In the genomic region with DNA sequence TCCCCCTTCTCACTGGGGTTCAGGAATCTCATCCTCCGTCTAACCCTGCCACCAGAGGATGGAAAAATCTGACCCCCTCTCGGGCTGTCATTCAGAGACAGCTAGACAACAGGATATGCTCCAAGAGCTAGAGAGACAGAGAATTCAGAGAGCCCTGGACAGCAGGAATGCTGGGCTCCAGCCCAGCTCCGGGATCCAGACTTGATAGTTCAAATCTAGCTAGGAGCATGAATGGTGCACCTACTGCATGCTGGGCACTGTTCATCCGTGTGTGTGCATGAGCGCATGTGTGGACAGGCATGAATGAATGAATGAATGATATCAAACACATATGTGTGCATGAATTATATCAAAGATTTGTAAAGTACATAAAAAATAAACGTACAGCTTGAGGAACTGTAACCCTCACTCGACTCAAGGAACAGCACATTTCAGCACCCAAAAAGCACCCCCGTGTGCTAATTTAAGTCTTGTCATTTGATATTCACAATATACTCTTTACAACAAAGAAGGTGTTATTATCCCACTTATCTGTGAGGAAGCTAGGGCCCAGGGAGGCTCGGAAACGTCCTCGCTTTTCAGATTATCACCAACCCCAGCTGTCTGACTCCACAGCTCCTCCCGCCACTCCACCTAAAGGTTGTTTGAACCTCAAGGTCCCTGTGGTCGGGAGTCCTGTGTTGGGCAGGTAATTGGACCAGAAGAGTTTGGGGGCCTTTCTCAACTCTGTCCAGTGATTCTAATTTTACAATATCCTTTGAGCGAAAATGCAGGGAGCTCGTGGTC, we compare ENCODE assay signal across 17 cellular contexts. TPM values are rescaled to one million over a fixed set of nuclear protein-coding genes. Genes with fewer than 3 reads are reported as not detected.
"Had no signal": no experiment of that assay in that cellular context is flagged by ENCODE, and none has a peak within 500 bp of the region (broad histone marks: within the 10 kb centered on the region; RNA-seq: fewer than 3 reads in every experiment).

No MANE protein-coding gene starts in this region.

- H3K27me3 ChIP-seq: brain microvascular endothelial cell, colonic mucosa, tibial nerve had no signal

- H3K27ac ChIP-seq: brain microvascular endothelial cell, colonic mucosa, tibial nerve had no signal

- H3K4me1 ChIP-seq: colonic mucosa, tibial nerve had no signal

- ATAC-seq: activated CD8-positive, alpha-beta T cell treated with anti-CD3 and anti-CD28 coated beads, Interleukin-2, amount 10 ng/mL, durations not matched to agents 7 days and 5 days had no signal

- H3K4me3 ChIP-seq: colonic mucosa, tibial nerve had no signal

- DNase-seq: activated CD4-positive, alpha-beta T cell treated with anti-CD3 and anti-CD28 coated beads for 48 hours; activated CD4-positive, CD25-positive, alpha-beta regulatory T cell; activated CD8-positive, alpha-beta memory T cell treated with anti-CD3 and anti-CD28 coated beads, Interleukin-2, amount 50 U/mL, for 48 hours; activated CD8-positive, alpha-beta T cell treated with anti-CD3 and anti-CD28 coated beads, Interleukin-2, amount 10 ng/mL, durations not matched to agents 7 days and 5 days; activated effector memory CD4-positive, alpha-beta T cell treated with Interleukin-2 at 50 U/mL for 16 hours; activated naive CD4-positive, alpha-beta T cell treated with anti-CD3 and anti-CD28 coated beads, Interleukin-2, amount 50 U/mL, for 16 hours; brain microvascular endothelial cell; colonic mucosa; erythroblast; nephron progenitor cell had no signal

- H3K9me3 ChIP-seq: colonic mucosa, tibial nerve had no signal

- H3K36me3 ChIP-seq: brain microvascular endothelial cell, colonic mucosa, tibial nerve had no signal

RNA-seq across cellular contexts. Expression of a gene that starts 0.6 kb away (rescaled TPM):
- total RNA-seq: activated CD8-positive, alpha-beta T cell treated with anti-CD3 and anti-CD28 coated beads, Interleukin-2, amount 10 ng/mL, durations not matched to agents 7 days and 5 days; colonic mucosa; frontal cortex; lung microvascular endothelial cell; mesothelial cell of epicardium; skeletal muscle tissue; T-helper 2 cell treated with Interferon-gamma antibody and Interleukin-4, amounts not matched to agents 100 ng/mL and 5 ng/mL, for 36 hours; tibial nerve had no signal

RNA-seq across cellular contexts. Expression of a gene that starts 40.9 kb away (rescaled TPM):
- total RNA-seq: activated CD8-positive, alpha-beta T cell treated with anti-CD3 and anti-CD28 coated beads, Interleukin-2, amount 10 ng/mL, durations not matched to agents 7 days and 5 days; posterior vena cava; T-helper 2 cell treated with Interferon-gamma antibody and Interleukin-4, amounts not matched to agents 100 ng/mL and 5 ng/mL, for 36 hours had no signal
